6 cellular contexts compared by ENCODE assay signal in genomic region chr9:41018948-41019347, GRCh38.
DNase-seq lines count a peak whose midpoint lies in the region; ATAC-seq and TF ChIP-seq lines count a peak whose summit lies in the region.
"Not testable (repeated sequence)": the region's sequence is repeated elsewhere in the genome, so short reads cannot be mapped to it uniquely, and the experiment has no call there.

No MANE protein-coding gene starts in this region.

- not testable (repeated sequence) for H3K9ac ChIP-seq in PC-3 (ENCODE audit: low read length)

- not testable (repeated sequence) for H3K4me2 ChIP-seq in PC-3 (ENCODE audit: low read length)

- not testable (repeated sequence) for DNase-seq in PC-3, left lung, aorta
- DNase-seq in dermis microvascular lymphatic vessel endothelial cell (ENCODE audit: low read depth in 2 of 2) (peak; percentile 93), heart right ventricle (peak in 1 of 2 donors; percentile 20), pulmonary artery endothelial cell (ENCODE audit: low read depth, low spot score) (peak; percentile 53)

- WGBS in heart right ventricle, 2 donors: 60 to 67% methylated on average over 3 of the region's 3 CpGs
- 80 to 87% methylated on average over 3 of the region's 3 CpGs for WGBS in aorta, 2 donors

- H3F3A ChIP-seq in PC-3 (ENCODE audit: low read length, unreplicated experiment): not testable (repeated sequence)

- not testable (repeated sequence) for H3K79me2 ChIP-seq in PC-3 (ENCODE audit: low read length)

- intact Hi-C loops in PC-3 (cut with micrococcal nuclease); heart right ventricle (cut with DNase I); left lung (cut with DNase I); aorta (cut with DNase I): not testable (repeated sequence)

- not testable (repeated sequence) for H3K4me1 ChIP-seq in PC-3 (ENCODE audit: insufficient read depth, low read length); heart right ventricle; left lung; aorta (ENCODE audit: control insufficient read depth in 1 of 2, insufficient read depth in 2 of 2, low read length in 2 of 2)

- TF ChIP-seq CTCF in PC-3 (conservative IDR thresholded peaks at IDR 0.05; ENCODE audit: low read depth, low read length); heart right ventricle (IDR thresholded peaks at IDR 0.05); left lung (IDR thresholded peaks at IDR 0.05): not testable (repeated sequence)

- not testable (repeated sequence) for H3K9me2 ChIP-seq in PC-3 (replicated peaks; ENCODE audit: low read length)

- BruUV-seq in PC-3 (replicated peaks; lab: Mats Ljungman, UMichigan): TSS peak; percentile 3

- H2AFZ ChIP-seq in PC-3 (ENCODE audit: low read length): not testable (repeated sequence)

- H3K9me3 ChIP-seq in PC-3 (ENCODE audit: low read length); heart right ventricle; left lung; aorta (ENCODE audit: control insufficient read depth, low read length): not testable (repeated sequence)

- H4K20me1 ChIP-seq in PC-3 (ENCODE audit: low read length): not testable (repeated sequence)

- POLR2A ChIA-PET in PC-3 (lab: Charles Lee; ENCODE audit: unreplicated experiment): not testable (repeated sequence)

- not testable (repeated sequence) for H3K4me3 ChIP-seq in PC-3 (ENCODE audit: low read length); heart right ventricle; left lung; aorta (ENCODE audit: low read length in 2 of 2)

- not testable (repeated sequence) for H3K27ac ChIP-seq in PC-3 (ENCODE audit: low read length); heart right ventricle; left lung; aorta (ENCODE audit: low read depth in 1 of 2, low read length in 2 of 2)

- peaks cover 14% of the 10 kb centered on the region for H3K36me3 ChIP-seq in PC-3 (ENCODE audit: low read depth, low read length)
- peaks cover 0 to 36% (median 7%) of the 10 kb centered on the region in 9 donors for H3K36me3 ChIP-seq in heart right ventricle
- peaks cover 0 to 11% of the 10 kb centered on the region in 2 donors for H3K36me3 ChIP-seq in left lung
- not testable (repeated sequence) for H3K36me3 ChIP-seq in aorta (ENCODE audit: control insufficient read depth in 1 of 2, insufficient read depth in 2 of 2, low read length in 1 of 2)

- CTCF ChIA-PET in PC-3 (lab: Charles Lee): not testable (repeated sequence)

- H3K27me3 ChIP-seq in PC-3 (ENCODE audit: low read length); heart right ventricle; left lung; aorta (ENCODE audit: control insufficient read depth in 1 of 2, insufficient read depth in 2 of 2, low read length in 1 of 2): not testable (repeated sequence)

- ATAC-seq in PC-3: not testable (repeated sequence)
- ATAC-seq in heart right ventricle (peak in 6 of 8 donors; percentile 53 to 78 (median 62)), left lung (peak; percentile 30), aorta (ENCODE audit: low FRiP score) (peak; percentile 23)
